Comparison of ENCODE assay signal across 12 cellular contexts in genomic region chr15:83919319-83919830, GRCh38.
A peak's percentile ranks its signal among the peaks of the same experiment; 100 is the strongest.
DNase-seq lines count a peak whose midpoint lies in the region; ATAC-seq, FAIRE-seq and TF ChIP-seq lines count a peak whose summit lies in the region.
"Had no signal": no experiment of that assay in that cellular context is flagged by ENCODE, and none has a peak within 500 bp of the region (broad histone marks: within the 10 kb centered on the region; RNA-seq: fewer than 3 reads in every experiment).

No MANE protein-coding gene starts in this region.

- peaks cover 13% of the 10 kb centered on the region for H3K4me1 Mint-ChIP-seq in activated naive CD8-positive, alpha-beta T cell (ENCODE audit: low read depth)

- peak; percentile 89 for FAIRE-seq in GM19239 (lab: Jason Lieb, UNC)

- peak overlapping the region; percentile 0 for H3K4me3 Mint-ChIP-seq in activated naive CD8-positive, alpha-beta T cell
- H3K4me3 Mint-ChIP-seq: type B pancreatic cell had no signal

- ATAC-seq in HG03039 (IDR thresholded peaks at IDR 0.05; ENCODE audit: unreplicated experiment): peak; percentile 67
- ATAC-seq: HCT116, left lung had no signal

- DNase-seq in GM10266 (ENCODE audit: extremely low spot score): peak; percentile 60
- DNase-seq in GM19239 (ENCODE audit: insufficient read length, low spot score): peak; percentile 17
- no peak for DNase-seq in NCI-H446 (lab: John Stamatoyannopoulos, UW)
- no peak for DNase-seq in DMS79 (lab: John Stamatoyannopoulos, UW)
- no peak for DNase-seq in NCI-H146 treated with DMSO at 0.1 percent for 48 hours (lab: John Stamatoyannopoulos, UW; ENCODE audit: unreplicated experiment)
- no peak for DNase-seq in HuH-7 (ENCODE audit: low spot score)
- DNase-seq: activated effector memory CD4-positive, alpha-beta T cell treated with anti-CD3 and anti-CD28 coated beads, Interleukin-2, amount 50 U/mL, for 16 hours; left lung had no signal

- peaks cover 5% of the 10 kb centered on the region for H3K27me3 Mint-ChIP-seq in activated naive CD8-positive, alpha-beta T cell

- no peak for TF ChIP-seq CTCF in GM10266 (IDR thresholded peaks at IDR 0.05; ENCODE audit: control insufficient read depth, insufficient read depth, low read depth, missing control alignments)

- H3K9me3 Mint-ChIP-seq in activated naive CD8-positive, alpha-beta T cell (ENCODE audit: low read depth): no peaks in the 10 kb centered on the region
- H3K9me3 Mint-ChIP-seq: type B pancreatic cell had no signal

- no peaks in the 10 kb centered on the region for H3K36me3 Mint-ChIP-seq in activated naive CD8-positive, alpha-beta T cell
- H3K36me3 Mint-ChIP-seq: type B pancreatic cell had no signal

- H3K27ac Mint-ChIP-seq in activated naive CD8-positive, alpha-beta T cell: no peak overlapping the region
- H3K27ac Mint-ChIP-seq: type B pancreatic cell had no signal

Comparison
In these comparisons a context has a peak if more than half of its experiments do, and no peak if none do; other contexts are left out.
1. DNase-seq: peak in GM10266 (single experiment) and GM19239 (single experiment); none in NCI-H446 (0 of 2), DMS79 (single experiment), NCI-H146 treated with DMSO at 0.1 percent for 48 hours (single experiment) and HuH-7 (single experiment).